ENCODE assay signal across 12 cellular contexts in the genomic region with DNA sequence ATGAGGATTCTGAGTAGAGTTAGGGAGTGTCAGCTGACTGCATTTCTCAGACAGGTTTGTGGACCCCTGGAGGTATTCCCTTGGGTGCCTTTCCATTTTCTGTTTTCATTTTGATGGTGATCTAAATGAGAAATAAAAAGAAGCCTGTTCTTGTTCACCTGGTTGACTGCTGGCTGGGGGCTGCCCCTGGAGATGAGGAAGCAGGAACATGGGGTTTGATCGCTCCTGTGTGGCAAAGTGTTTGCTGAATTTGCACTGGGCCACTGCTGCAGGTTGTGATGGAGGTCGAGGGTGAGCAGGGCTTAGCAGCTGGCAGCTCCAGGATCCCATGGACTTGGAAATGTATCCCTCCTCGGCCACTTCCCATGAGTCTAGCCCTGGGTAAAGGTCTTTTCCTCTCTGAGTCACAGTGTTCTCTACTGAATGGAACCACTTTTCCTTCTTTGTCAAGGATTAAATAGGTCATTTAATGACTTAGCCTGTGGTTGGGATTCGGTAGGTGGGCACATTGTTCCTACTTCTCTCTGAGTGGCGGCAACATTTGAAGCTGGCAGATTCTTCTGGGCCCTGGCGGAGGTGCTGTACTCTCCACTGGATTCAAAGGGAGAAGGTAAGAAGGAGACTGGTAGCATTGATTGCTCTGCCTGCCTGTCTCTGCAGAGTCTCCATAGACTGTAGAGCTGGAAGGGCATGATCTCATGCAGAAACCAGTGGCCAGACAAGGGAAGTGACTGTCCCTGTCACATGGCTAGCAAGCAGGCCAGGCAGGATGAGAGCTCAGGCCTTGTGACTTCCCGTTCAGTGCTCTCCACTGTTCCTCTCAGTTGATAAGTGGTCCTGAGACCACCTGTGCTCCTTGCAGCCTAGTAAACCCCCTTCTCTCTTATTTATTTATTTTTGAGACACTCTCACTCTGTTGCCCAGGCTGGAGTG. TPM values are rescaled to one million over a fixed set of nuclear protein-coding genes. Genes with fewer than 3 reads are reported as not detected.
A peak's percentile ranks its signal among the peaks of the same experiment; 100 is the strongest.
DNase-seq lines count a peak whose midpoint lies in the region; ATAC-seq and TF ChIP-seq lines count a peak whose summit lies in the region.
"Had no signal": no experiment of that assay in that cellular context is flagged by ENCODE, and none has a peak within 500 bp of the region (broad histone marks: within the 10 kb centered on the region; RNA-seq: fewer than 3 reads in every experiment).

No MANE protein-coding gene starts in this region.

- H3K4me3 ChIP-seq in heart right ventricle (no peak overlapping the region), uterus (no peak overlapping the region)
- H3K4me3 ChIP-seq: GM23338 had no signal

- H3K4me1 Mint-ChIP-seq in T-helper 17 cell, result peaks cover 15% of the 10 kb centered on the region

- H3K27ac Mint-ChIP-seq in T-helper 17 cell, result no peak overlapping the region
- H3K27ac Mint-ChIP-seq: GM23338 had no signal

- 73 to 80% methylated on average over 7 of the region's 7 CpGs for WGBS in heart right ventricle, 2 donors

- TF ChIP-seq POLR2A in uterus (IDR thresholded peaks at IDR 0.05), result no peak

- no peaks in the 10 kb centered on the region for H3K27me3 Mint-ChIP-seq in T-helper 17 cell

- H3K9me3 ChIP-seq in T-helper 17 cell (ENCODE audit: control insufficient read depth, low read length, poor library complexity, severe bottlenecking) (no peaks in the 10 kb centered on the region), heart right ventricle (no peaks in the 10 kb centered on the region), uterus (no peaks in the 10 kb centered on the region)

- H3K4me1 ChIP-seq in heart right ventricle, result peaks cover 0 to 47% (median 13%) of the 10 kb centered on the region in 9 donors
- no peaks in the 10 kb centered on the region for H3K4me1 ChIP-seq in uterus

- H3K27ac ChIP-seq in heart right ventricle (peak overlapping the region in 7 of 10 donors; percentile 12 to 85 (median 38)), uterus (no peak overlapping the region)
- H3K27ac ChIP-seq: brain microvascular endothelial cell, KMS-11 had no signal

- intact Hi-C loops in heart right ventricle (cut with DNase I) (no loop called here), uterus (cut with DNase I; ENCODE audit: low total_unique reads) (no loop called here)

- H3K27me3 ChIP-seq in heart right ventricle (no peaks in the 10 kb centered on the region), uterus (no peaks in the 10 kb centered on the region)
- H3K27me3 ChIP-seq: brain microvascular endothelial cell had no signal

- H3K36me3 ChIP-seq in heart right ventricle (no peaks in the 10 kb centered on the region), uterus (no peaks in the 10 kb centered on the region)
- H3K36me3 ChIP-seq: brain microvascular endothelial cell had no signal

- TF ChIP-seq CTCF in GM10266 (IDR thresholded peaks at IDR 0.05; ENCODE audit: control insufficient read depth, insufficient read depth, low read depth, missing control alignments), result no peak
- TF ChIP-seq CTCF in heart right ventricle (IDR thresholded peaks at IDR 0.05), result no peak
- no peak for TF ChIP-seq CTCF in uterus (IDR thresholded peaks at IDR 0.05)

- DNase-seq in GM10266 (ENCODE audit: extremely low spot score) (peak; percentile 42), T-helper 17 cell (no peak), heart right ventricle (peak in 1 of 2 donors; percentile 54), pons (ENCODE audit: low spot score) (peak; percentile 94), uterus (no peak)
- DNase-seq: brain microvascular endothelial cell had no signal

- peaks cover 2% of the 10 kb centered on the region for H3K36me3 Mint-ChIP-seq in T-helper 17 cell (ENCODE audit: low read depth)

- no peak overlapping the region for H3K4me3 Mint-ChIP-seq in T-helper 17 cell
- H3K4me3 Mint-ChIP-seq: GM23338 had no signal

- ATAC-seq in T-helper 17 cell (peak; percentile 46), heart right ventricle (peak; percentile 78 to 93 (median 89)), GM19467 (IDR thresholded peaks at IDR 0.05; ENCODE audit: unreplicated experiment) (no peak), HG03039 (IDR thresholded peaks at IDR 0.05; ENCODE audit: unreplicated experiment) (no peak), HG02885 (IDR thresholded peaks at IDR 0.05; ENCODE audit: poor library complexity, unreplicated experiment) (no peak)

RNA-seq across cellular contexts. Expression of gene SNX29, which starts 17.9 kb away (rescaled TPM):
- total RNA-seq in T-helper 17 cell, result 10 to 100 TPM; 31.0 to 33.3 TPM
- total RNA-seq in heart right ventricle, result 10 to 100 TPM; 10.8 to 23.9 (median 14.0) TPM
- 1 to 10 TPM; 2.1 to 2.8 TPM for polyA plus RNA-seq in heart right ventricle
- total RNA-seq in uterus, result 10 to 100 TPM; 11.0 to 64.5 (median 24.9) TPM

RNA-seq across cellular contexts. Expression of gene TNFRSF17, which starts 29.4 kb away (rescaled TPM):
- total RNA-seq in T-helper 17 cell (under 1 TPM in 1 of 2 donors, not detected in 1; 0.45 TPM), heart right ventricle (not detected), uterus (under 1 TPM in 1 of 4 donors, not detected in 3; 0.73 TPM)
- polyA plus RNA-seq in heart right ventricle, result not detected
- total RNA-seq: GM23338 had no signal
- polyA plus RNA-seq: GM23338, keratinocyte had no signal

RNA-seq across cellular contexts. Expression of gene NPIPB2, which starts 52.6 kb away (rescaled TPM):
- total RNA-seq in T-helper 17 cell (10 to 100 TPM; 13.6 to 19.1 TPM), heart right ventricle (1 to 10 TPM; 1.2 to 4.7 (median 2.3) TPM), uterus (10 to 100 TPM in 1 of 4 donors, 1 to 10 TPM in 3; 1.8 to 24.6 (median 3.4) TPM)
- 1 to 10 TPM; 3.7 to 8.9 TPM for polyA plus RNA-seq in heart right ventricle

Comparison
In these comparisons a context has a peak if more than half of its experiments do, and no peak if none do; other contexts are left out.
1. DNase-seq: peak in GM10266 (single experiment) and pons (single experiment); none in T-helper 17 cell (0 of 3) and uterus (0 of 2).
2. ATAC-seq: peak in T-helper 17 cell (single experiment) and heart right ventricle (8 of 8); none in GM19467 (single experiment), HG03039 (single experiment) and HG02885 (single experiment).
3. H3K27ac ChIP-seq: peak in heart right ventricle (7 of 10); none in uterus (0 of 2).